2 cellular contexts compared by ENCODE assay signal in the genomic region with DNA sequence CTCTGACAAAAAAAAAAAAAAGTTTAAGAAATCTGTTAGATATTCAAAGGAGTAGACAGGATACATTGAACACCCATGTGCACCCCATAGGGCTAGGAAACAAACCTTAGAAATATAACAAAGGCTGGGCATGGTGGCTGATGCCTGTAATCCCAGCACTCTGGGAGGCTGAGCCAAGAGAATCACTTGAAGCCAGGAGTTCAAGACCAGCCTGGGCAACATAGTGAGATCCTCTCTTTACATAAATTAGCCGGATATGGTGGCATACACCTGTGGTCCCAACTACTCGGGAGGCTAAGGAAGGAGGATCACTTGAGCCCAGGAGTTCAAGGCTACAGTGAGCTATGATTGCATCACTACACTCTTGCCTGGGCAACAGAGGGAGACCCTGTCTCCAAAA.
TF ChIP-seq lines count a peak whose summit lies in the region.

No MANE protein-coding gene starts in this region.

TF ChIP-seq in IMR-90, 13 proteins besides CTCF, POLR2A, EP300 and RAD21 (continued from another document):
- no peak for TF ChIP-seq CHD1 (IDR thresholded peaks at IDR 0.05; ENCODE audit: low read depth, low read length)
- TF ChIP-seq CEBPB (IDR thresholded peaks at IDR 0.05; ENCODE audit: low read depth, low read length), result peak; percentile 31; the same call in 1 of the 2 replicates
- no peak for TF ChIP-seq USF2 (IDR thresholded peaks at IDR 0.05; ENCODE audit: low read depth, low read length)
- TF ChIP-seq MAFK (IDR thresholded peaks at IDR 0.05; ENCODE audit: low read depth, low read length), result no peak
TF ChIP-seq in IMR-90: peak in this region for 1.

TF ChIP-seq in WTC11, 78 proteins besides CTCF, POLR2A, EP300 and RAD21 (continued from another document):
- TF ChIP-seq AFF4 (CRISPR knock-in tag; IDR thresholded peaks at IDR 0.05; ENCODE audit: borderline replicate concordance), result no peak
